Comparison of ENCODE assay signal across 8 cellular contexts in the genomic region with DNA sequence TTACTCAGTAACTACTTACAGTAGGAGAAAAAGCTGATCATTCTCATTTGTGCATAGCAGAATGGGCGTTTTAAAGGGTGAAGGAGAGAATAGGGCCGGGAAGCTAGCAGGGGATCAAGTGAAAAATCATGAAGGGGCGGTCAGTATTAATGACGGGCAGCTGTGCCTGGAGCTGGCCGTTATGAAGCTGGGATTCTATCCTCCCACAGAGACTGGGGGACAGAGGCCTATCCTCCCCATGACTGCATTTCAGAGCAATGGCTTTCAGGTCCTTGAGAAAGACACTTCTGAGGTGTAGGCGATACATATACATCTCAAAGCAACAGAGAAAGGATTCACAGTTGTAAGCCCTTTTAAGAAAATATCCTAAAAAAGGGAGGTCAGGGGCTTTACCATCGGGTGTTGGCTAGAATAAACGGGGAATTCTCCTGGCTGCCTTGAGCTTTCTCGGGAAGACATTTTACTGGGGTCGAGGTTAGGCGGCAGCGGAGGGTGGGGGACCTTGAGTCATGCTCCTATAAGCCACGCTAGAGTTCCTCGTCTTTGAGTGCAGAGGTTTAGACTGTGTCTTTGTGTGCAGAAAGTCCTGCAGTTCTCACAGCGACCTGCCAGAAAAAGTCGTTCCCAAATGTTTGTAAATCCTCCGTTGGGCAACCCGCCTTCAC. TPM values are rescaled to one million over a fixed set of nuclear protein-coding genes. Genes with fewer than 3 reads are reported as not detected.
DNase-seq lines count a peak whose midpoint lies in the region; ATAC-seq and TF ChIP-seq lines count a peak whose summit lies in the region.

No MANE protein-coding gene starts in this region.

- no peak overlapping the region for H2BK15ac ChIP-seq in mesenchymal stem cell (ENCODE audit: low read depth, poor library complexity, severe bottlenecking)

- no peaks in the 10 kb centered on the region for H3K9me3 ChIP-seq in mesenchymal stem cell (ENCODE audit: control insufficient read depth, low read length)
- H3K9me3 ChIP-seq in uterus = no peaks in the 10 kb centered on the region

- DNase-seq in MCF 10A (ENCODE audit: unreplicated experiment) (no peak), mesenchymal stem cell (no peak), uterus (no peak), NCI-H1105 (lab: John Stamatoyannopoulos, UW) (no peak)

- H2BK5ac ChIP-seq in mesenchymal stem cell (ENCODE audit: low read depth, low read length, poor library complexity, severe bottlenecking) = no peak overlapping the region

- intact Hi-C loops in MCF 10A (cut with micrococcal nuclease) = no loop called here
- intact Hi-C loops in uterus (cut with DNase I; ENCODE audit: low total_unique reads) = no loop called here

- peak overlapping the region in 1 of 2 experiments; percentile 29 for H2BK12ac ChIP-seq in mesenchymal stem cell (ENCODE audit: low read length in 2 of 2)

- H3K27me3 Mint-ChIP-seq in MCF 10A (ENCODE audit: insufficient read depth, unreplicated experiment) = no peaks in the 10 kb centered on the region

- H3K27me3 ChIP-seq in mesenchymal stem cell (ENCODE audit: control insufficient read depth in 1 of 2, insufficient read depth in 1 of 2, low read length in 2 of 2) = peaks cover 0 to 9% of the 10 kb centered on the region in 2 experiments
- H3K27me3 ChIP-seq in uterus = no peaks in the 10 kb centered on the region

- H2AK5ac ChIP-seq in mesenchymal stem cell (ENCODE audit: low read length, severe bottlenecking) = no peak overlapping the region

- H3K9me3 Mint-ChIP-seq in MCF 10A (ENCODE audit: unreplicated experiment) = no peaks in the 10 kb centered on the region

- POLR2A ChIA-PET in MCF 10A (lab: Yijun Ruan, JAX) = interaction anchor here (0.9 to 2.6 kb wide), 9 partner anchors 10 to 658 kb away, joined by 3 to 29 read pairs (median 3); partner anchors contain the start of genes BPNT1 and RAB3GAP2

- WGBS in mesenchymal stem cell = 20% methylated on average over 17 of the region's 18 CpGs

- peak overlapping the region; percentile 49 for H2AFZ ChIP-seq in mesenchymal stem cell (ENCODE audit: low read depth, low read length)

- H3K18ac ChIP-seq in mesenchymal stem cell (ENCODE audit: low read depth in 1 of 2, low read length in 2 of 2) = peak overlapping the region in 1 of 2 experiments; percentile 61

- peaks cover 0 to 3% of the 10 kb centered on the region in 2 experiments for H3K36me3 ChIP-seq in mesenchymal stem cell (ENCODE audit: control insufficient read depth in 1 of 2, insufficient read depth in 2 of 2, low read depth in 1 of 2, low read length in 2 of 2)
- no peaks in the 10 kb centered on the region for H3K36me3 ChIP-seq in uterus

- TF ChIP-seq CTCF in 22Rv1 (IDR thresholded peaks at IDR 0.05) (no peak), MCF 10A (IDR thresholded peaks at IDR 0.05; ENCODE audit: unreplicated experiment) (no peak), uterus (IDR thresholded peaks at IDR 0.05) (no peak)

- CTCF ChIA-PET in MCF 10A (lab: Yijun Ruan, JAX) = interaction anchor here (0.5 to 7.0 kb wide), 18 partner anchors 9 to 557 kb away, joined by 3 to 87 read pairs (median 4); no protein-coding TSS in a partner anchor

- peak overlapping the region; percentile 24 to 26 for H3K4ac ChIP-seq in mesenchymal stem cell (ENCODE audit: low read depth in 1 of 2, low read length in 2 of 2)

- H4K8ac ChIP-seq in mesenchymal stem cell (ENCODE audit: low read length) = peak overlapping the region; percentile 12

- peak overlapping the region; percentile 71 for H3K4me3 Mint-ChIP-seq in MCF 10A (ENCODE audit: unreplicated experiment)

- H3K4me1 ChIP-seq in mesenchymal stem cell (ENCODE audit: control insufficient read depth, insufficient read depth, low read depth, low read length) (peaks cover 11% of the 10 kb centered on the region), uterus (no peaks in the 10 kb centered on the region)

- H4K91ac ChIP-seq in mesenchymal stem cell (ENCODE audit: low read length) = no peak overlapping the region

- no peaks in the 10 kb centered on the region for H3K4me1 Mint-ChIP-seq in MCF 10A (ENCODE audit: insufficient read depth, unreplicated experiment)

- no peak overlapping the region for H3K14ac ChIP-seq in mesenchymal stem cell (ENCODE audit: low read length in 2 of 2)

- no TSS peak for BruUV-seq in MCF 10A (replicated peaks; lab: Mats Ljungman, UMichigan)

- no peaks in the 10 kb centered on the region for H3K36me3 Mint-ChIP-seq in MCF 10A (ENCODE audit: insufficient read depth, unreplicated experiment)

- H3K9ac ChIP-seq in mesenchymal stem cell (ENCODE audit: low read length) = peak overlapping the region; percentile 84

- H3K4me2 ChIP-seq in mesenchymal stem cell (ENCODE audit: low read length, poor library complexity, severe bottlenecking) = peak overlapping the region; percentile 93

- no peak overlapping the region for H3K23ac ChIP-seq in mesenchymal stem cell (ENCODE audit: low read length in 2 of 2)

- H3K27ac Mint-ChIP-seq in MCF 10A (ENCODE audit: low read depth, unreplicated experiment) = no peak overlapping the region

- peak overlapping the region; percentile 87 to 88 for H3K4me3 ChIP-seq in mesenchymal stem cell (ENCODE audit: insufficient read depth in 1 of 2, low read depth in 1 of 2, low read length in 2 of 2)
- H3K4me3 ChIP-seq in uterus = peak overlapping the region; percentile 41 to 63

- H3K27ac ChIP-seq in 22Rv1 (0 out of 2 replicates have a peak overlapping the region, but pooled peaks have one; percentile 17), mesenchymal stem cell (ENCODE audit: low read length, poor library complexity, severe bottlenecking) (peak overlapping the region; percentile 5), uterus (peak overlapping the region; percentile 73 to 79)

- peak; percentile 20 for ATAC-seq in HG02642 (IDR thresholded peaks at IDR 0.05; ENCODE audit: poor library complexity, unreplicated experiment)
- ATAC-seq in HG02588 (IDR thresholded peaks at IDR 0.05; ENCODE audit: unreplicated experiment) = no peak
- ATAC-seq in HG02571 (IDR thresholded peaks at IDR 0.05; ENCODE audit: unreplicated experiment) = no peak

- H3K79me1 ChIP-seq in mesenchymal stem cell (replicated peaks; ENCODE audit: low read length, poor library complexity, severe bottlenecking) = peaks cover 21% of the 10 kb centered on the region

- peak overlapping the region; percentile 54 for H2BK120ac ChIP-seq in mesenchymal stem cell (ENCODE audit: low read depth, low read length)

- TF ChIP-seq POLR2A in uterus (IDR thresholded peaks at IDR 0.05) = no peak

RNA-seq across cellular contexts. Expression of gene MTARC2, which starts 0.6 kb away (rescaled TPM):
- 3.6 and 5.2 TPM in 2 replicates for total RNA-seq in MCF 10A (2022)
- polyA plus RNA-seq in mesenchymal stem cell (2013, experiment 1 of 2) = 5.3 TPM
- 5.4 TPM for polyA plus RNA-seq in mesenchymal stem cell (2013, experiment 2 of 2)
- total RNA-seq in uterus = 10 to 100 TPM in 1 of 4 donors, 1 to 10 TPM in 3; 1.5 to 24.6 (median 6.8) TPM

RNA-seq across cellular contexts. Expression of gene MTARC1, which starts 39.2 kb away (rescaled TPM):
- total RNA-seq in MCF 10A (2022) = 0.96 and 1.5 TPM in 2 replicates
- polyA plus RNA-seq in mesenchymal stem cell (2013, experiment 1 of 2) = 2.4 TPM
- 1.9 TPM for polyA plus RNA-seq in mesenchymal stem cell (2013, experiment 2 of 2)
- total RNA-seq in uterus = 1 to 10 TPM in 3 of 4 donors, under 1 TPM in 1; 0.29 to 6.8 (median 5.1) TPM

RNA-seq across cellular contexts. Expression of gene C1orf115, which starts 57.4 kb away (rescaled TPM):
- total RNA-seq in MCF 10A (2022) = 1.6 TPM in 2 replicates
- 3.3 TPM for polyA plus RNA-seq in mesenchymal stem cell (2013, experiment 1 of 2)
- polyA plus RNA-seq in mesenchymal stem cell (2013, experiment 2 of 2) = 3.3 TPM
- 10 to 100 TPM in 3 of 4 donors, 1 to 10 TPM in 1; 7.1 to 28.0 (median 12.9) TPM for total RNA-seq in uterus

Comparison
In these comparisons a context has a peak if more than half of its experiments do, and no peak if none do; other contexts are left out.
1. H3K27ac ChIP-seq: peak in every context shown above with its lines; median percentile 76 in uterus; 17 in 22Rv1; 5 in mesenchymal stem cell.